7 cellular contexts compared by ENCODE assay signal in the genomic region with DNA sequence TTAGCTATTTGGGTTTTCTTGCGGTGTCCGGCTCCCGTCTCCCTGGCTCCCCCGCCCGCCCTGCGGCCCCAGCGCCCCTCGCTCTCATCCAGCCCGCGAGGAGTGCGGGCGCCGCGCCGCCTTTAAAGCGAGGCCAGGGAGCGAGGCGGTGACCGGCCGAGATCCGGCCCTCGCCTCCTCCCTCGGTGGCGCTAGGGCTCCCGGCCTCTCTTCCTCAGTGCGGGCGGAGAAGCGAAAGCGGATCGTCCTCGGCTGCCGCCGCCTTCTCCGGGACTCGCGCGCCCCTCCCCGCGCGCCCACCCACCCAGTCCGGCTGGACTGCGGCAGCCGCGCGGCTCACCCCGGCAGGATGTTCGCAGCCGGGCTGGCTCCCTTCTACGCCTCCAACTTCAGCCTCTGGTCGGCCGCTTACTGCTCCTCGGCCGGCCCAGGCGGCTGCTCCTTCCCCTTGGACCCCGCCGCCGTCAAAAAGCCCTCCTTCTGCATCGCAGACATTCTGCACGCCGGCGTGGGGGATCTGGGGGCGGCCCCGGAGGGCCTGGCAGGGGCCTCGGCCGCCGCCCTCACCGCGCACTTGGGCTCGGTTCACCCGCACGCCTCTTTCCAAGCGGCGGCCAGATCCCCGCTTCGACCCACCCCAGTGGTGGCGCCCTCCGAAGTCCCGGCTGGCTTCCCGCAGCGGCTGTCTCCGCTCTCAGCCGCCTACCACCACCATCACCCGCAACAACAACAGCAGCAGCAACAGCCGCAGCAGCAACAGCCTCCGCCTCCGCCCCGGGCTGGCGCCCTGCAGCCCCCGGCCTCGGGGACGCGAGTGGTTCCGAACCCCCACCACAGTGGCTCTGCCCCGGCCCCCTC. TPM values are rescaled to one million over a fixed set of nuclear protein-coding genes. Genes with fewer than 3 reads are reported as not detected.
A peak's percentile ranks its signal among the peaks of the same experiment; 100 is the strongest.
DNase-seq lines count a peak whose midpoint lies in the region; ATAC-seq, FAIRE-seq and TF ChIP-seq lines count a peak whose summit lies in the region.

No MANE protein-coding gene starts in this region.

- no peak for FAIRE-seq in HTR-8/SVneo (lab: Jason Lieb, UNC)

- no peaks in the 10 kb centered on the region for H3K27me3 ChIP-seq in osteoblast (ENCODE audit: insufficient read depth, low read length)

- peaks cover 18% of the 10 kb centered on the region for H3K4me1 ChIP-seq in osteoblast (ENCODE audit: insufficient read depth, low read length)

- no peak overlapping the region for H3K27ac Mint-ChIP-seq in WTC11

- no peaks in the 10 kb centered on the region for H3K9me3 ChIP-seq in osteoblast (ENCODE audit: low read depth, low read length)

- H2AFZ ChIP-seq in osteoblast (ENCODE audit: low read length) = peak overlapping the region; percentile 96

- H3K9me3 Mint-ChIP-seq in WTC11 = no peaks in the 10 kb centered on the region

- ATAC-seq in GM19397 (IDR thresholded peaks at IDR 0.05; ENCODE audit: unreplicated experiment) = peak; percentile 38
- ATAC-seq in WTC11 = peak; percentile 29

- TF ChIP-seq CTCF in WTC11 (IDR thresholded peaks at IDR 0.05) = no peak
- peak; percentile 5 for TF ChIP-seq CTCF in osteoblast (IDR thresholded peaks at IDR 0.05; ENCODE audit: extremely low read depth, low read depth, low read length)

- H3K4me3 Mint-ChIP-seq in WTC11 = peak overlapping the region; percentile 84

- H3K4me3 ChIP-seq in osteoblast (ENCODE audit: insufficient read depth, low read length) = peak overlapping the region; percentile 94

- peak overlapping the region; percentile 96 for H3K4me2 ChIP-seq in osteoblast (ENCODE audit: insufficient read depth, low read length)

- peak overlapping the region; percentile 67 for H3K27ac ChIP-seq in osteoblast (ENCODE audit: low read depth, low read length)

- H4K20me1 ChIP-seq in osteoblast (ENCODE audit: insufficient read depth, low read length) = no peaks in the 10 kb centered on the region

- H3K79me2 ChIP-seq in osteoblast (ENCODE audit: insufficient read depth, low read length) = peaks cover 26% of the 10 kb centered on the region

- H3K27me3 Mint-ChIP-seq in WTC11 (ENCODE audit: low read depth) = peaks cover 100% of the 10 kb centered on the region

- H3K36me3 Mint-ChIP-seq in WTC11 = no peaks in the 10 kb centered on the region

- POLR2A ChIA-PET in WTC11 (lab: Charles Lee) = no interaction called here

- DNase-seq in EH (ENCODE audit: low read depth) (peak; percentile 75), HTR-8/SVneo (ENCODE audit: insufficient read length, low spot score) (peak; percentile 35), WTC11 (ENCODE audit: low spot score) (peak; percentile 41), germinal center (ENCODE audit: low spot score) (peak; percentile 32), osteoblast (ENCODE audit: insufficient read length, low spot score, missing footprints) (peak; percentile 96), superior temporal gyrus (ENCODE audit: extremely low spot score) (no peak)

- H3K36me3 ChIP-seq in osteoblast (ENCODE audit: insufficient read depth, low read length) = peaks cover 26% of the 10 kb centered on the region

- CTCF ChIA-PET in WTC11 (lab: Charles Lee) = interaction anchor here (0.7 to 1.2 kb wide), 5 partner anchors 8 to 324 kb away, joined by 3 to 5 read pairs (median 4); partner anchors contain the start of gene MTARC1

- peaks cover 68% of the 10 kb centered on the region for H3K4me1 Mint-ChIP-seq in WTC11

TF ChIP-seq in WTC11, 78 proteins besides CTCF, POLR2A, EP300 and RAD21:
- TF ChIP-seq, protein P1, sequence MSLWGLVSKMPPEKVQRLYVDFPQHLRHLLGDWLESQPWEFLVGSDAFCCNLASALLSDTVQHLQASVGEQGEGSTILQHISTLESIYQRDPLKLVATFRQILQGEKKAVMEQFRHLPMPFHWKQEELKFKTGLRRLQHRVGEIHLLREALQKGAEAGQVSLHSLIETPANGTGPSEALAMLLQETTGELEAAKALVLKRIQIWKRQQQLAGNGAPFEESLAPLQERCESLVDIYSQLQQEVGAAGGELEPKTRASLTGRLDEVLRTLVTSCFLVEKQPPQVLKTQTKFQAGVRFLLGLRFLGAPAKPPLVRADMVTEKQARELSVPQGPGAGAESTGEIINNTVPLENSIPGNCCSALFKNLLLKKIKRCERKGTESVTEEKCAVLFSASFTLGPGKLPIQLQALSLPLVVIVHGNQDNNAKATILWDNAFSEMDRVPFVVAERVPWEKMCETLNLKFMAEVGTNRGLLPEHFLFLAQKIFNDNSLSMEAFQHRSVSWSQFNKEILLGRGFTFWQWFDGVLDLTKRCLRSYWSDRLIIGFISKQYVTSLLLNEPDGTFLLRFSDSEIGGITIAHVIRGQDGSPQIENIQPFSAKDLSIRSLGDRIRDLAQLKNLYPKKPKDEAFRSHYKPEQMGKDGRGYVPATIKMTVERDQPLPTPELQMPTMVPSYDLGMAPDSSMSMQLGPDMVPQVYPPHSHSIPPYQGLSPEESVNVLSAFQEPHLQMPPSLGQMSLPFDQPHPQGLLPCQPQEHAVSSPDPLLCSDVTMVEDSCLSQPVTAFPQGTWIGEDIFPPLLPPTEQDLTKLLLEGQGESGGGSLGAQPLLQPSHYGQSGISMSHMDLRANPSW (CRISPR knock-in tag; conservative IDR thresholded peaks at IDR 0.05; ENCODE audit: low read depth) = no peak
- TF ChIP-seq KAT7 (CRISPR knock-in tag; IDR thresholded peaks at IDR 0.05; ENCODE audit: borderline replicate concordance) = no peak
- no peak for TF ChIP-seq ESRRA (CRISPR knock-in tag; IDR thresholded peaks at IDR 0.05; ENCODE audit: borderline replicate concordance)
- TF ChIP-seq ZBTB21 (CRISPR knock-in tag; IDR thresholded peaks at IDR 0.05; ENCODE audit: borderline replicate concordance) = no peak
TF ChIP-seq in WTC11: peak in this region for 0.

RNA-seq across cellular contexts. Expression of gene HLX, which starts 0.5 kb away (rescaled TPM):
- total RNA-seq in WTC11 (2021) (0.30 to 0.53 TPM in 2 of 3 replicates, not detected in the other), osteoblast (7.4 and 9.0 TPM in 2 replicates)
